Comparison of ENCODE assay signal across 10 cellular contexts in the genomic region with DNA sequence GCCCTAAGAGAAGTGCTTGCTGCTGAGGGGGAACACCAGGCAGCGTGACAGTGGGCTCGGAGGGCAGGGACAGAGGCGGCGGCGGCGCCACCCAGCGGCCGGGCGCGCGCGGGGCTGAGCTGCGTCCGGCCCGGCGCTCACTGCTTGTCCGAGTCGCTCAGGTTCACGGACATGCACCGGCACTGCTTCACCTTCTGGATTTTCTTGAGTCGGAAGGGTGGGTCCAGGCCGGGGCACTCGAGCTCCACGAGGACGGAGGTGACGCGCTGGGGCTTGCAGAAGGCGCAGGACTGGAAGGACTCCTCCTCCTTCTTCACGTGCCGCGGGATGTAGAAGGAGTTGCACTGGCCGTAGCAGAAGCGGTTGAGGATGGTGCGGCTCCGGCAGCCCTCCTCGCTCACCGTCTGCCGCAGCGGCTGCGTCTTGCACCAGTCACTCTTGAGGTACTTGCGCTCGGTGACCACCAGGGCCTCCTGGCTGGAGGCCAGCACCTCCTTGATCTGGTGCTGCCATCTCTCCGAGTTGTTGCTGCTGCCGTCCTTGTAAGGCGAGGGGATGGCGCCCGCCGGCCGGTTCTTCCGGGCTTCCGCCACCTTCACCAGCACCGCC.
DNase-seq lines count a peak whose midpoint lies in the region; ATAC-seq and TF ChIP-seq lines count a peak whose summit lies in the region.
"Had no signal": no experiment of that assay in that cellular context is flagged by ENCODE, and none has a peak within 500 bp of the region (broad histone marks: within the 10 kb centered on the region; RNA-seq: fewer than 3 reads in every experiment).

No MANE protein-coding gene starts in this region.

- H3K27ac Mint-ChIP-seq in natural killer cell treated with Interleukin-12 subunit alpha and Interleukin-12 subunit beta and Interleukin-15 and Interleukin-18, amount 100 ng/mL, for 72 hours: no peak overlapping the region

- peak; percentile 71 to 89 for ATAC-seq in natural killer cell treated with Interleukin-12 subunit alpha and Interleukin-12 subunit beta and Interleukin-15 and Interleukin-18, amount 100 ng/mL, for 72 hours
- ATAC-seq: GM12878 had no signal

- TF ChIP-seq CTCF in dorsolateral prefrontal cortex (IDR thresholded peaks at IDR 0.05 in 54 of 56, conservative IDR thresholded peaks at IDR 0.05 in 2 of 56; ENCODE audit: low read depth in 1 of 56, partially characterized antibody in 56 of 56): peak in 9 of 56 donors; percentile 7 to 29 (median 16)

- intact Hi-C loops in dorsolateral prefrontal cortex (cut with DNase I): no loop called here

- H3K4me3 Mint-ChIP-seq in natural killer cell treated with Interleukin-12 subunit alpha and Interleukin-12 subunit beta and Interleukin-15 and Interleukin-18, amount 100 ng/mL, for 72 hours: no peak overlapping the region

- peaks cover 0 to 2% of the 10 kb centered on the region in 2 donors for H3K4me1 Mint-ChIP-seq in natural killer cell treated with Interleukin-12 subunit alpha and Interleukin-12 subunit beta and Interleukin-15 and Interleukin-18, amount 100 ng/mL, for 72 hours (ENCODE audit: low read depth in 2 of 2)

- no peaks in the 10 kb centered on the region for H3K27me3 ChIP-seq in dorsolateral prefrontal cortex

- peak overlapping the region in 47 of 59 donors; percentile 1 to 57 (median 36) for H3K4me3 ChIP-seq in dorsolateral prefrontal cortex
- H3K4me3 ChIP-seq: GM12878 had no signal

- H3K9me3 Mint-ChIP-seq in natural killer cell treated with Interleukin-12 subunit alpha and Interleukin-12 subunit beta and Interleukin-15 and Interleukin-18, amount 100 ng/mL, for 72 hours: no peaks in the 10 kb centered on the region

- DNase-seq in DMS114 treated with DMSO at 0.1 percent for 48 hours (lab: John Stamatoyannopoulos, UW; ENCODE audit: unreplicated experiment) (peak; percentile 37), NCI-H82 (lab: John Stamatoyannopoulos, UW) (peak; percentile 81), dorsolateral prefrontal cortex (peak in 6 of 10 donors; percentile 10 to 50 (median 38)), UCSD-AML1 (lab: John Stamatoyannopoulos, UW; ENCODE audit: unreplicated experiment) (no peak), AG20443 (ENCODE audit: low spot score) (no peak), NCI-H1694 (lab: John Stamatoyannopoulos, UW) (no peak), MV-4-11 (lab: John Stamatoyannopoulos, UW) (no peak)
- DNase-seq in natural killer cell treated with Interleukin-12 subunit alpha and Interleukin-12 subunit beta and Interleukin-15 and Interleukin-18, amount 100 ng/mL, for 72 hours (ENCODE audit: low spot score): peak; percentile 64
- DNase-seq: activated CD8-positive, alpha-beta memory T cell treated with anti-CD3 and anti-CD28 coated beads, Interleukin-2, amount 50 U/mL, for 4 hours had no signal

- peaks cover 5% of the 10 kb centered on the region for H3K36me3 Mint-ChIP-seq in natural killer cell treated with Interleukin-12 subunit alpha and Interleukin-12 subunit beta and Interleukin-15 and Interleukin-18, amount 100 ng/mL, for 72 hours

- no peak overlapping the region for H3K27ac ChIP-seq in dorsolateral prefrontal cortex

- H3K27me3 Mint-ChIP-seq in natural killer cell treated with Interleukin-12 subunit alpha and Interleukin-12 subunit beta and Interleukin-15 and Interleukin-18, amount 100 ng/mL, for 72 hours: peaks cover 8 to 15% of the 10 kb centered on the region in 2 donors

Comparison
In these comparisons a context has a peak if more than half of its experiments do, and no peak if none do; other contexts are left out.
1. DNase-seq: peak in DMS114 treated with DMSO at 0.1 percent for 48 hours (single experiment), NCI-H82 (single experiment), dorsolateral prefrontal cortex (6 of 10) and natural killer cell treated with Interleukin-12 subunit alpha and Interleukin-12 subunit beta and Interleukin-15 and Interleukin-18, amount 100 ng/mL, for 72 hours (single experiment); none in UCSD-AML1 (single experiment), AG20443 (single experiment), NCI-H1694 (single experiment) and MV-4-11 (single experiment).